In genomic region chr16:56933266-56933619, GRCh38 we compare ENCODE assay signal across 8 cellular contexts. TPM values are rescaled to one million over a fixed set of nuclear protein-coding genes. Genes with fewer than 3 reads are reported as not detected.
A peak's percentile ranks its signal among the peaks of the same experiment; 100 is the strongest.
DNase-seq lines count a peak whose midpoint lies in the region; TF ChIP-seq lines count a peak whose summit lies in the region.

No MANE protein-coding gene starts in this region.

- POLR2A ChIA-PET in CD8-positive, alpha-beta memory T cell (lab: Charles Lee) = interaction anchor here (0.9 to 2.6 kb wide), 2 partner anchors 56 to 252 kb away, joined by 3 to 14 read pairs; partner anchors contain the start of genes NLRC5, PSME3IP1 and RSPRY1

- no peak for TF ChIP-seq CTCF in GM13976 (IDR thresholded peaks at IDR 0.05; ENCODE audit: borderline replicate concordance, control extremely low read depth, extremely low read depth, insufficient read depth, missing control alignments)

- peaks cover 53% of the 10 kb centered on the region for H3K4me1 ChIP-seq in CD8-positive, alpha-beta memory T cell (ENCODE audit: insufficient read depth, low read length)
- H3K4me1 ChIP-seq in NT2/D1 (ENCODE audit: insufficient read depth, insufficient read length) (peaks cover 4% of the 10 kb centered on the region), neuron (ENCODE audit: insufficient read depth, low read length) (peaks cover 20% of the 10 kb centered on the region)
- H3K4me1 ChIP-seq in effector memory CD4-positive, alpha-beta T cell (ENCODE audit: control insufficient read depth, insufficient read depth, low read length, poor library complexity, severe bottlenecking) = peaks cover 23% of the 10 kb centered on the region

- H3K4me3 Mint-ChIP-seq in CD8-positive, alpha-beta memory T cell = peak overlapping the region; percentile 95 to 100 (median 98)

- H3K36me3 ChIP-seq in CD8-positive, alpha-beta memory T cell (ENCODE audit: insufficient read depth, low read length) = peaks cover 23% of the 10 kb centered on the region
- peaks cover 54% of the 10 kb centered on the region for H3K36me3 ChIP-seq in NT2/D1 (ENCODE audit: insufficient read depth, insufficient read length, low read length)
- peaks cover 14% of the 10 kb centered on the region for H3K36me3 ChIP-seq in effector memory CD4-positive, alpha-beta T cell (ENCODE audit: control insufficient read depth, insufficient read depth, low read length)
- H3K36me3 ChIP-seq in neuron (ENCODE audit: insufficient read depth, low read length) = peaks cover 25% of the 10 kb centered on the region

- peak overlapping the region; percentile 95 for H3K27ac ChIP-seq in CD8-positive, alpha-beta memory T cell (ENCODE audit: low read depth, low read length)
- peak overlapping the region; percentile 90 for H3K27ac ChIP-seq in effector memory CD4-positive, alpha-beta T cell (ENCODE audit: insufficient read depth, low read length, poor library complexity, severe bottlenecking)

- DNase-seq in CD8-positive, alpha-beta memory T cell = no peak
- DNase-seq in NT2/D1 (ENCODE audit: low read depth, low spot score) (no peak), NCI-H510A treated with DMSO at 0.1 percent for 48 hours (lab: John Stamatoyannopoulos, UW) (no peak), NCI-H146 (lab: John Stamatoyannopoulos, UW) (no peak), GM13976 (ENCODE audit: low spot score) (no peak)
- DNase-seq in effector memory CD4-positive, alpha-beta T cell = no peak
- DNase-seq in NK-92 treated with Interleukin-12 subunit alpha and Interleukin-12 subunit beta, amount 100 ng/mL, for 24 hours (lab: John Stamatoyannopoulos, UW) = no peak

- no peaks in the 10 kb centered on the region for H3K9me3 ChIP-seq in CD8-positive, alpha-beta memory T cell (ENCODE audit: low read length)
- no peaks in the 10 kb centered on the region for H3K9me3 ChIP-seq in NT2/D1 (ENCODE audit: insufficient read depth, low read length)
- no peaks in the 10 kb centered on the region for H3K9me3 ChIP-seq in effector memory CD4-positive, alpha-beta T cell (ENCODE audit: control insufficient read depth, low read length)
- H3K9me3 ChIP-seq in neuron (ENCODE audit: low read length) = no peaks in the 10 kb centered on the region

- H3K27ac Mint-ChIP-seq in CD8-positive, alpha-beta memory T cell = peak overlapping the region; percentile 95 to 99 (median 98)

- peaks cover 0 to 5% of the 10 kb centered on the region in 2 donors for H3K27me3 Mint-ChIP-seq in CD8-positive, alpha-beta memory T cell

- no peaks in the 10 kb centered on the region for H3K27me3 ChIP-seq in CD8-positive, alpha-beta memory T cell (ENCODE audit: insufficient read depth, low read length, poor library complexity, severe bottlenecking)
- H3K27me3 ChIP-seq in NT2/D1 (ENCODE audit: insufficient read depth, insufficient read length) = no peaks in the 10 kb centered on the region
- no peaks in the 10 kb centered on the region for H3K27me3 ChIP-seq in effector memory CD4-positive, alpha-beta T cell (replicated peaks; ENCODE audit: control insufficient read depth, insufficient read depth, low read length, poor library complexity, severe bottlenecking)
- H3K27me3 ChIP-seq in neuron (ENCODE audit: insufficient read depth, low read length) = no peaks in the 10 kb centered on the region

- in situ Hi-C loops in GM13976 (cut with MboI; ENCODE audit: low sequenced_read_pairs, unreplicated experiment) = no loop called here

- H2AFZ ChIP-seq in neuron (ENCODE audit: low read depth, low read length) = peak overlapping the region; percentile 71

- peaks cover 7 to 58% (median 23%) of the 10 kb centered on the region in 3 donors for H3K36me3 Mint-ChIP-seq in CD8-positive, alpha-beta memory T cell

- H3K9me3 Mint-ChIP-seq in CD8-positive, alpha-beta memory T cell = no peaks in the 10 kb centered on the region

- H3K4me1 Mint-ChIP-seq in CD8-positive, alpha-beta memory T cell = peaks cover 45 to 59% (median 58%) of the 10 kb centered on the region in 3 donors

- no peak overlapping the region for H3K9ac ChIP-seq in NT2/D1 (ENCODE audit: insufficient read length, low read depth)

- CTCF ChIA-PET in CD8-positive, alpha-beta memory T cell (lab: Charles Lee) = interaction anchor here (0.7 to 2.0 kb wide), 3 partner anchors 12 to 160 kb away, joined by 3 to 6 read pairs (median 5); no protein-coding TSS in a partner anchor

- peak overlapping the region; percentile 69 for H3K4me3 ChIP-seq in CD8-positive, alpha-beta memory T cell (ENCODE audit: low read length)
- peak overlapping the region; percentile 89 for H3K4me3 ChIP-seq in NT2/D1 (ENCODE audit: insufficient read length, low read depth)
- peak overlapping the region; percentile 99 for H3K4me3 ChIP-seq in effector memory CD4-positive, alpha-beta T cell (ENCODE audit: insufficient read depth, low read depth, low read length, poor library complexity, severe bottlenecking)
- peak overlapping the region; percentile 82 for H3K4me3 ChIP-seq in neuron (ENCODE audit: low read length)

RNA-seq across cellular contexts. Expression of gene HERPUD1, which starts 1.3 kb away (rescaled TPM):
- 100 to 1,000 TPM; 162 to 176 TPM for total RNA-seq in CD8-positive, alpha-beta memory T cell
- polyA plus RNA-seq in CD8-positive, alpha-beta memory T cell = 107 TPM

RNA-seq across cellular contexts. Expression of gene CETP, which starts 28.5 kb away (rescaled TPM):
- not detected for total RNA-seq in CD8-positive, alpha-beta memory T cell
- polyA plus RNA-seq in CD8-positive, alpha-beta memory T cell = not detected

RNA-seq across cellular contexts. Expression of gene NLRC5, which starts 56.1 kb away (rescaled TPM):
- total RNA-seq in CD8-positive, alpha-beta memory T cell = 100 to 1,000 TPM; 173 to 178 TPM
- 165 TPM for polyA plus RNA-seq in CD8-positive, alpha-beta memory T cell
